In the genomic region with DNA sequence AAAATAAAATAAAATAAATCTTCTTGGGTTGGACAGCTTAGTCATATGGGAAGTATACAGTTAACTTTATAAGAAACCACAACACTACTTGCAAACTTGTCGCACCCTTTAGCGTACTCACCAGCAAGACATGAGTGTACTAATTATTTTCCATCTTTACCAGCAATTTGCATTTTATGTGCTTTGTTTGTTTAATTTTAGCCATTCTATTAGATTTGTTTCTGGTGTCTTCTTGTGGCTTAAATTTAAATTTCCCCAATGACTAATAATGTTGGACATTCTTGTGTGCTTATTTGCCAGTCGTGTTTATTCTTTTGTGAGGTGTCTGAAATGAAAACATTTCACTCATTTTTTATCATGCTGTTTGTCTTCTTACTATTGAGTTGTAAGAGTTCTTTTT, we compare ENCODE assay signal across 27 cellular contexts.
DNase-seq lines count a peak whose midpoint lies in the region; FAIRE-seq and TF ChIP-seq lines count a peak whose summit lies in the region.
"Had no signal": no experiment of that assay in that cellular context is flagged by ENCODE, and none has a peak within 500 bp of the region (broad histone marks: within the 10 kb centered on the region; RNA-seq: fewer than 3 reads in every experiment).

No MANE protein-coding gene starts in this region.

- no peak overlapping the region for H3K27ac Mint-ChIP-seq in activated naive CD4-positive, alpha-beta T cell treated with anti-CD3 and anti-CD28 coated beads for 36 hours
- H3K27ac Mint-ChIP-seq: activated CD4-positive, alpha-beta T cell treated with anti-CD3 and anti-CD28 coated beads, Interleukin-2, amount 10 ng/mL, durations not matched to agents 24 days and 14 days; activated naive CD8-positive, alpha-beta T cell; activated T-helper 1 cell treated with anti-CD3 and anti-CD28 coated beads, Interleukin-12 subunit alpha, Interleukin-12 subunit beta, Interleukin-2, Interleukin-4 antibody, amounts not matched to agents 30 ng/mL and 10 ng/mL and 1 ng/mL, durations not matched to agents 14 hours and 24 hours and 36 hours; brain; CD4-positive, alpha-beta T cell; mesothelial cell of epicardium; natural killer cell treated with Interleukin-12 subunit alpha and Interleukin-12 subunit beta and Interleukin-15 and Interleukin-18, amount 100 ng/mL, for 72 hours; T-helper 1 cell treated with Interleukin-12 subunit alpha and Interleukin-12 subunit beta and Interleukin-4 antibody, amounts not matched to agents 30 μg/mL and 1 μg/mL, for 36 hours had no signal

- CTCF ChIA-PET in BJ (lab: Yijun Ruan, JAX): no interaction called here
- CTCF ChIA-PET in activated naive CD4-positive, alpha-beta T cell treated with anti-CD3 and anti-CD28 coated beads for 36 hours (lab: Charles Lee): no interaction called here

- no peaks in the 10 kb centered on the region for H3K4me1 Mint-ChIP-seq in activated naive CD4-positive, alpha-beta T cell treated with anti-CD3 and anti-CD28 coated beads for 36 hours (ENCODE audit: low read depth)
- H3K4me1 Mint-ChIP-seq: activated CD4-positive, alpha-beta T cell treated with anti-CD3 and anti-CD28 coated beads, Interleukin-2, amount 10 ng/mL, durations not matched to agents 24 days and 14 days; mesothelial cell of epicardium had no signal

- H3K36me3 Mint-ChIP-seq in activated naive CD4-positive, alpha-beta T cell treated with anti-CD3 and anti-CD28 coated beads for 36 hours (ENCODE audit: low read depth): no peaks in the 10 kb centered on the region
- H3K36me3 Mint-ChIP-seq: activated naive CD8-positive, alpha-beta T cell; brain; natural killer cell treated with Interleukin-12 subunit alpha and Interleukin-12 subunit beta and Interleukin-15 and Interleukin-18, amount 100 ng/mL, for 72 hours had no signal

- no peak for FAIRE-seq in bronchial epithelial cell (lab: Jason Lieb, UNC)
- FAIRE-seq: HTR-8/SVneo, urothelium cell line had no signal

- no peaks in the 10 kb centered on the region for H3K27me3 Mint-ChIP-seq in activated naive CD4-positive, alpha-beta T cell treated with anti-CD3 and anti-CD28 coated beads for 36 hours (ENCODE audit: low read depth)
- H3K27me3 Mint-ChIP-seq: activated naive CD8-positive, alpha-beta T cell; brain; CD4-positive, alpha-beta T cell; natural killer cell treated with Interleukin-12 subunit alpha and Interleukin-12 subunit beta and Interleukin-15 and Interleukin-18, amount 100 ng/mL, for 72 hours had no signal

- DNase-seq in BJ (ENCODE audit: low read depth) (peak; percentile 55), HS-5 (ENCODE audit: low read depth) (peak; percentile 24), bronchial epithelial cell (ENCODE audit: low read depth) (peak; percentile 54), myocyte (ENCODE audit: low read depth) (peak; percentile 31), occipital lobe (lab: John Stamatoyannopoulos, UW) (no peak), SKM-1 (lab: John Stamatoyannopoulos, UW; ENCODE audit: unreplicated experiment) (no peak)
- no peak for DNase-seq in activated naive CD4-positive, alpha-beta T cell treated with anti-CD3 and anti-CD28 coated beads for 36 hours
- DNase-seq in activated T-cell treated with anti-CD3 and anti-CD28 coated beads, Interleukin-2, amount 50 U/mL, for 1 hour: no peak
- DNase-seq: activated CD4-positive, alpha-beta T cell treated with anti-CD3 and anti-CD28 coated beads, Interleukin-2, amount 10 ng/mL, durations not matched to agents 24 days and 14 days; CD4-positive, alpha-beta T cell; DMS 273 treated with DMSO at 0.1 percent for 48 hours; effector memory CD4-positive, alpha-beta T cell; NCI-H1092 treated with DMSO at 0.1 percent for 48 hours; NCI-H2081 treated with DMSO at 0.1 percent for 48 hours; NCI-H446 treated with DMSO at 0.1 percent for 48 hours; NK-92 treated with Interleukin-12 subunit alpha and Interleukin-12 subunit beta, amount 100 ng/mL, for 24 hours; stimulated activated CD4-positive, alpha-beta T cell treated with anti-CD3 and anti-CD28 coated beads, Interleukin-1b, Interleukin-23, amount 100 ng/mL, for 48 hours; substantia nigra had no signal

- H3K27me3 ChIP-seq in BJ (ENCODE audit: control insufficient read depth, insufficient read depth, low read length) (no peaks in the 10 kb centered on the region), bronchial epithelial cell (ENCODE audit: control insufficient read depth, insufficient read depth, low read length) (no peaks in the 10 kb centered on the region)
- H3K27me3 ChIP-seq: SJSA1 had no signal

- no peak overlapping the region for H3K4me3 Mint-ChIP-seq in activated naive CD4-positive, alpha-beta T cell treated with anti-CD3 and anti-CD28 coated beads for 36 hours
- H3K4me3 Mint-ChIP-seq: activated CD4-positive, alpha-beta T cell treated with anti-CD3 and anti-CD28 coated beads, Interleukin-2, amount 10 ng/mL, durations not matched to agents 24 days and 14 days; activated naive CD8-positive, alpha-beta T cell; activated T-helper 1 cell treated with anti-CD3 and anti-CD28 coated beads, Interleukin-12 subunit alpha, Interleukin-12 subunit beta, Interleukin-2, Interleukin-4 antibody, amounts not matched to agents 30 ng/mL and 10 ng/mL and 1 ng/mL, durations not matched to agents 14 hours and 24 hours and 36 hours; brain; CD4-positive, alpha-beta T cell; mesothelial cell of epicardium; natural killer cell treated with Interleukin-12 subunit alpha and Interleukin-12 subunit beta and Interleukin-15 and Interleukin-18, amount 100 ng/mL, for 72 hours; T-helper 1 cell treated with Interleukin-12 subunit alpha and Interleukin-12 subunit beta and Interleukin-4 antibody, amounts not matched to agents 30 μg/mL and 1 μg/mL, for 36 hours had no signal

- H3K4me3 ChIP-seq in BJ (ENCODE audit: low read depth, low read length) (no peak overlapping the region), bronchial epithelial cell (ENCODE audit: low read depth, low read length) (no peak overlapping the region)
- H3K4me3 ChIP-seq: SJSA1 had no signal

- TF ChIP-seq CTCF in BJ (IDR thresholded peaks at IDR 0.05; ENCODE audit: insufficient read depth, low read depth, low read length) (no peak), bronchial epithelial cell (IDR thresholded peaks at IDR 0.05; ENCODE audit: insufficient read depth, low read length, severe bottlenecking) (no peak)

- POLR2A ChIA-PET in BJ (lab: Charles Lee): no interaction called here

- intact Hi-C loops in activated naive CD4-positive, alpha-beta T cell treated with anti-CD3 and anti-CD28 coated beads for 36 hours (cut with micrococcal nuclease): no loop called here

- H3K9me3 Mint-ChIP-seq in activated naive CD4-positive, alpha-beta T cell treated with anti-CD3 and anti-CD28 coated beads for 36 hours: no peaks in the 10 kb centered on the region
- H3K9me3 Mint-ChIP-seq: activated CD4-positive, alpha-beta T cell treated with anti-CD3 and anti-CD28 coated beads, Interleukin-2, amount 10 ng/mL, durations not matched to agents 24 days and 14 days; activated T-helper 1 cell treated with anti-CD3 and anti-CD28 coated beads, Interleukin-12 subunit alpha, Interleukin-12 subunit beta, Interleukin-2, Interleukin-4 antibody, amounts not matched to agents 30 ng/mL and 10 ng/mL and 1 ng/mL, durations not matched to agents 14 hours and 24 hours and 36 hours; CD4-positive, alpha-beta T cell had no signal

- no peaks in the 10 kb centered on the region for H3K36me3 ChIP-seq in BJ (ENCODE audit: control insufficient read depth, insufficient read depth, low read length)
- H3K36me3 ChIP-seq in bronchial epithelial cell (ENCODE audit: control insufficient read depth, insufficient read depth, low read length): no peaks in the 10 kb centered on the region

Comparison
In these comparisons a context has a peak if more than half of its experiments do, and no peak if none do; other contexts are left out.
1. DNase-seq: peak in BJ (single experiment), HS-5 (single experiment), bronchial epithelial cell (single experiment) and myocyte (single experiment); none in activated naive CD4-positive, alpha-beta T cell treated with anti-CD3 and anti-CD28 coated beads for 36 hours (single experiment), activated T-cell treated with anti-CD3 and anti-CD28 coated beads, Interleukin-2, amount 50 U/mL, for 1 hour (single experiment), occipital lobe (single experiment) and SKM-1 (single experiment).